ENCODE assay signal across 28 cellular contexts in genomic region chr1:46714976-46715375, GRCh38. TPM values are rescaled to one million over a fixed set of nuclear protein-coding genes. Genes with fewer than 3 reads are reported as not detected.
"Had no signal": no experiment of that assay in that cellular context is flagged by ENCODE, and none has a peak within 500 bp of the region (broad histone marks: within the 10 kb centered on the region; RNA-seq: fewer than 3 reads in every experiment).

No MANE protein-coding gene starts in this region.

- H3K4me3 Mint-ChIP-seq: activated naive CD4-positive, alpha-beta T cell treated with anti-CD3 and anti-CD28 coated beads for 36 hours; stimulated activated naive CD8-positive, alpha-beta T cell treated with anti-CD3 and anti-CD28 coated beads, Interleukin-15, Interleukin-2, amounts not matched to agents 100 ng/mL and 50 ng/mL, for 24 hours; WTC11 had no signal

- ATAC-seq: esophagus mucosa; naive thymus-derived CD8-positive, alpha-beta T cell; psoas muscle; right lobe of liver; WTC11 had no signal

- H3K9me3 Mint-ChIP-seq: activated naive CD4-positive, alpha-beta T cell treated with anti-CD3 and anti-CD28 coated beads for 36 hours; naive thymus-derived CD8-positive, alpha-beta T cell; stimulated activated naive CD8-positive, alpha-beta T cell treated with anti-CD3 and anti-CD28 coated beads, Interleukin-15, Interleukin-2, amounts not matched to agents 100 ng/mL and 50 ng/mL, for 24 hours; WTC11 had no signal

- DNase-seq: activated CD4-positive, alpha-beta T cell treated with anti-CD3 and anti-CD28 coated beads, Interleukin-2, amount 50 U/mL, for 4 hours; activated effector memory CD4-positive, alpha-beta T cell treated with Interleukin-2 at 50 U/mL for 16 hours; activated naive CD4-positive, alpha-beta T cell treated with anti-CD3 and anti-CD28 coated beads for 36 hours; activated T-cell treated with anti-CD3 and anti-CD28 coated beads, Interleukin-2, amount 50 U/mL, for 48 hours; anterior cingulate cortex; caudate nucleus; dermis blood vessel endothelial cell; effector CD8-positive, alpha-beta T cell; foreskin melanocyte; glutamatergic neuron; hippocampal formation; kidney glomerular epithelial cell; left ventricle myocardium inferior; naive thymus-derived CD8-positive, alpha-beta T cell; psoas muscle; right lobe of liver; stimulated activated CD4-positive, alpha-beta T cell treated with anti-CD3 and anti-CD28 coated beads, Interleukin-1b, Interleukin-23, amount 100 ng/mL, for 48 hours; T-helper 2 cell; tibial artery had no signal

- H3K9me3 ChIP-seq: left ventricle myocardium inferior, psoas muscle, right lobe of liver, tibial artery had no signal

- H3K27me3 ChIP-seq: right lobe of liver, tibial artery had no signal

- H3K27ac ChIP-seq: left ventricle myocardium inferior, psoas muscle, right lobe of liver, skin epidermis, tibial artery had no signal

- H3K27me3 Mint-ChIP-seq: naive thymus-derived CD8-positive, alpha-beta T cell; stimulated activated naive CD8-positive, alpha-beta T cell treated with anti-CD3 and anti-CD28 coated beads, Interleukin-15, Interleukin-2, amounts not matched to agents 100 ng/mL and 50 ng/mL, for 24 hours had no signal

- H3K4me3 ChIP-seq: left ventricle myocardium inferior, psoas muscle, right lobe of liver, skin epidermis, tibial artery had no signal

- H3K27ac Mint-ChIP-seq: activated naive CD4-positive, alpha-beta T cell treated with anti-CD3 and anti-CD28 coated beads for 36 hours; brain; stimulated activated naive CD8-positive, alpha-beta T cell treated with anti-CD3 and anti-CD28 coated beads, Interleukin-15, Interleukin-2, amounts not matched to agents 100 ng/mL and 50 ng/mL, for 24 hours; WTC11 had no signal

RNA-seq across cellular contexts. Expression of gene TEX38, which starts 43.3 kb away (rescaled TPM):
- total RNA-seq: activated CD8-positive, alpha-beta memory T cell treated with anti-CD3 and anti-CD28 coated beads for 36 hours; activated naive CD4-positive, alpha-beta T cell treated with anti-CD3 and anti-CD28 coated beads for 36 hours; endothelial cell of umbilical vein; esophagus mucosa; naive thymus-derived CD8-positive, alpha-beta T cell; osteocyte; psoas muscle; right lobe of liver; urinary bladder had no signal
